ENCODE assay signal across 1 cellular context in genomic region chr9:124415102-124415851, GRCh38.
TF ChIP-seq lines count a peak whose summit lies in the region.

Gene PSMB7 (minus strand): TSS chr9:124415442. CDS start chr9:124415425, 17 bp downstream.

TF ChIP-seq in K562, 482 proteins besides CTCF, POLR2A, EP300 and RAD21 (continued from another document and continues in another):
- TF ChIP-seq ZNF512 (tag; IDR thresholded peaks at IDR 0.05) (no peak), DLX4 (CRISPR knock-in tag; IDR thresholded peaks at IDR 0.05) (no peak), TFAP4 (CRISPR knock-in tag; IDR thresholded peaks at IDR 0.05; ENCODE audit: borderline replicate concordance) (peak; percentile 44; the same call in 1 of the 2 replicates), ZKSCAN1 (IDR thresholded peaks at IDR 0.05; ENCODE audit: low read depth, low read length) (0 out of 2 replicates have a peak, but pooled peaks have one; percentile 14), EZH2 (IDR thresholded peaks at IDR 0.05; ENCODE audit: borderline replicate concordance, low read depth, low read length) (no peak), CHAMP1 (IDR thresholded peaks at IDR 0.05) (peak; percentile 99), ZBTB5 (IDR thresholded peaks at IDR 0.05) (no peak), PML (IDR thresholded peaks at IDR 0.05; ENCODE audit: low read length) (peak; percentile 65; the same call in 1 of the 2 replicates), EP400 (IDR thresholded peaks at IDR 0.05) (peak; percentile 94), MAFF (IDR thresholded peaks at IDR 0.05; ENCODE audit: low read length) (no peak; the same call in 1 of the 2 replicates), UBTF (IDR thresholded peaks at IDR 0.05; ENCODE audit: borderline replicate concordance in 1 of 2, low read depth in 2 of 2, low read length in 2 of 2) (0 out of 4 replicates have a peak, but pooled peaks of 1 of the 2 experiments have one; percentile 41), USF1 (CRISPR knock-in tag; IDR thresholded peaks at IDR 0.05) (no peak), ZNF124 (CRISPR knock-in tag; IDR thresholded peaks at IDR 0.05) (no peak), CBX5 (IDR thresholded peaks at IDR 0.05; ENCODE audit: borderline replicate concordance, low read depth) (no peak), CHCHD3 (CRISPR knock-in tag; IDR thresholded peaks at IDR 0.05) (no peak), CREB1 (IDR thresholded peaks at IDR 0.05) (peak; percentile 78), CREB1 (CRISPR knock-in tag; IDR thresholded peaks at IDR 0.05) (peak; percentile 36; the same call in 1 of the 2 replicates), ZNF445 (CRISPR knock-in tag; IDR thresholded peaks at IDR 0.05; ENCODE audit: low read depth) (0 out of 2 replicates have a peak, but pooled peaks have one; percentile 20), SNRNP70 (optimal IDR thresholded peaks at IDR 0.05; ENCODE audit: low read depth, low read length) (no peak), XRCC5 (IDR thresholded peaks at IDR 0.05; ENCODE audit: low read depth, low read length) (peak; percentile 92; the same call in 1 of the 2 replicates), ZNF253 (CRISPR knock-in tag; conservative IDR thresholded peaks at IDR 0.05) (no peak), KDM5B (IDR thresholded peaks at IDR 0.05; ENCODE audit: insufficient replicate concordance, low read depth, low read length) (peak; percentile 67), POLR2AphosphoS5 (IDR thresholded peaks at IDR 0.05; ENCODE audit: control insufficient read depth, insufficient read depth, low read depth, low read length) (peak; percentile 86), BRF2 (IDR thresholded peaks at IDR 0.05; ENCODE audit: borderline replicate concordance, insufficient read depth, insufficient read length) (no peak), ZNF24 (IDR thresholded peaks at IDR 0.05) (no peak), TAF1 (IDR thresholded peaks at IDR 0.05; ENCODE audit: control insufficient read depth, extremely low read depth, insufficient read depth, low read length, severe bottlenecking) (peak; percentile 97), ZNF444 (CRISPR knock-in tag; IDR thresholded peaks at IDR 0.05) (0 out of 2 replicates have a peak, but pooled peaks have one; percentile 11), REST (CRISPR knock-in tag; IDR thresholded peaks at IDR 0.05; ENCODE audit: low read depth) (no peak; the same call in 1 of the 2 replicates), RBBP5 (IDR thresholded peaks at IDR 0.05; ENCODE audit: borderline replicate concordance, insufficient read depth, low read length, poor library complexity, severe bottlenecking) (peak; percentile 91), SP2 (IDR thresholded peaks at IDR 0.05; ENCODE audit: extremely low read depth, low read depth, low read length, poor library complexity, severe bottlenecking) (peak; percentile 93), MTA3 (IDR thresholded peaks at IDR 0.05; ENCODE audit: borderline replicate concordance) (peak; percentile 47; the same call in 1 of the 2 replicates), ZNF830 (CRISPR knock-in tag; IDR thresholded peaks at IDR 0.05) (no peak), ZNF280A (IDR thresholded peaks at IDR 0.05; ENCODE audit: low read depth, partially characterized antibody) (no peak), POLR2H (tag; IDR thresholded peaks at IDR 0.05; ENCODE audit: low read depth) (no peak), JUND (IDR thresholded peaks at IDR 0.05; ENCODE audit: borderline replicate concordance, low read depth, low read length) (peak; percentile 72), JUND (tag; IDR thresholded peaks at IDR 0.05; ENCODE audit: borderline replicate concordance, low read depth, low read length) (no peak; the same call in 2 of the 3 replicates), C11orf30 (IDR thresholded peaks at IDR 0.05; ENCODE audit: low read depth) (peak; percentile 100), NR1H2 (CRISPR knock-in tag; IDR thresholded peaks at IDR 0.05) (no peak), ATF7 (IDR thresholded peaks at IDR 0.05) (peak; percentile 80)
